ENCODE assay signal across 14 cellular contexts in genomic region chr19:2249880-2250764, GRCh38. TPM values are rescaled to one million over a fixed set of nuclear protein-coding genes. Genes with fewer than 3 reads are reported as not detected.
DNase-seq lines count a peak whose midpoint lies in the region; ATAC-seq and TF ChIP-seq lines count a peak whose summit lies in the region.
"Had no signal": no experiment of that assay in that cellular context is flagged by ENCODE, and none has a peak within 500 bp of the region (broad histone marks: within the 10 kb centered on the region; RNA-seq: fewer than 3 reads in every experiment).

No MANE protein-coding gene starts in this region.

- H2AFZ ChIP-seq in DND-41 (ENCODE audit: low read depth, low read length), result no peak overlapping the region

- H4K20me1 ChIP-seq in DND-41 (ENCODE audit: insufficient read depth, low read length), result peaks cover 55% of the 10 kb centered on the region

- H3K27me3 Mint-ChIP-seq in CD4-positive, CD25-positive, alpha-beta regulatory T cell, result peaks cover 12% of the 10 kb centered on the region
- H3K27me3 Mint-ChIP-seq in activated B cell treated with CpG ODN at 0.5 μM for 24 hours, result peaks cover 2% of the 10 kb centered on the region
- H3K27me3 Mint-ChIP-seq in naive thymus-derived CD8-positive, alpha-beta T cell, result peaks cover 0 to 4% (median 0%) of the 10 kb centered on the region in 5 donors
- peaks cover 10% of the 10 kb centered on the region for H3K27me3 Mint-ChIP-seq in type B pancreatic cell

- no peak for TF ChIP-seq CTCF in DND-41 (IDR thresholded peaks at IDR 0.05; ENCODE audit: borderline replicate concordance, extremely low read depth, low read length, poor library complexity, severe bottlenecking)
- TF ChIP-seq CTCF in activated B cell treated with CpG ODN at 0.5 μM for 24 hours (IDR thresholded peaks at IDR 0.05), result no peak
- no peak for TF ChIP-seq CTCF in type B pancreatic cell (conservative IDR thresholded peaks at IDR 0.05)

- CTCF ChIA-PET in activated B cell treated with CpG ODN at 0.5 μM for 24 hours (lab: Charles Lee), result interaction anchor here (4.2 kb wide), 1 partner anchor 23 kb away, joined by 17 read pairs; no protein-coding TSS in a partner anchor

- H3K4me1 ChIP-seq in CD4-positive, CD25-positive, alpha-beta regulatory T cell (ENCODE audit: control insufficient read depth, insufficient read depth, low read length, poor library complexity, severe bottlenecking), result peaks cover 41% of the 10 kb centered on the region
- no peaks in the 10 kb centered on the region for H3K4me1 ChIP-seq in DND-41 (ENCODE audit: insufficient read depth, low read length)

- H3K9ac ChIP-seq in DND-41 (ENCODE audit: low read depth, low read length), result no peak overlapping the region

- no peak overlapping the region for H3K27ac Mint-ChIP-seq in CD4-positive, CD25-positive, alpha-beta regulatory T cell
- no peak overlapping the region for H3K27ac Mint-ChIP-seq in activated B cell treated with CpG ODN at 0.5 μM for 24 hours
- no peak overlapping the region for H3K27ac Mint-ChIP-seq in naive thymus-derived CD8-positive, alpha-beta T cell
- no peak overlapping the region for H3K27ac Mint-ChIP-seq in type B pancreatic cell

- H3K4me3 ChIP-seq in CD4-positive, CD25-positive, alpha-beta regulatory T cell (ENCODE audit: low read depth, low read length), result no peak overlapping the region
- H3K4me3 ChIP-seq in DND-41 (ENCODE audit: low read depth in 1 of 2, low read length in 2 of 2), result no peak overlapping the region

- H3K27me3 ChIP-seq in CD4-positive, CD25-positive, alpha-beta regulatory T cell (ENCODE audit: control insufficient read depth, insufficient read depth, low read length), result no peaks in the 10 kb centered on the region
- H3K27me3 ChIP-seq in DND-41 (ENCODE audit: insufficient read depth, low read length, poor library complexity), result no peaks in the 10 kb centered on the region

- peaks cover 0 to 19% (median 0%) of the 10 kb centered on the region in 4 donors for H3K4me1 Mint-ChIP-seq in CD4-positive, CD25-positive, alpha-beta regulatory T cell
- H3K4me1 Mint-ChIP-seq in activated B cell treated with CpG ODN at 0.5 μM for 24 hours (peaks cover 21% of the 10 kb centered on the region), type B pancreatic cell (ENCODE audit: unreplicated experiment) (peaks cover 3% of the 10 kb centered on the region)
- peaks cover 2 to 17% (median 11%) of the 10 kb centered on the region in 4 donors for H3K4me1 Mint-ChIP-seq in naive thymus-derived CD8-positive, alpha-beta T cell

- peaks cover 25% of the 10 kb centered on the region for H3K36me3 ChIP-seq in CD4-positive, CD25-positive, alpha-beta regulatory T cell (ENCODE audit: control insufficient read depth, insufficient read depth, low read length)
- H3K36me3 ChIP-seq in DND-41 (ENCODE audit: insufficient read depth, low read length), result peaks cover 55% of the 10 kb centered on the region

- DNase-seq in CD4-positive, CD25-positive, alpha-beta regulatory T cell, result no peak
- DNase-seq in DND-41 (no peak), activated B cell treated with CpG ODN at 0.5 μM for 24 hours (no peak), type B pancreatic cell (ENCODE audit: extremely low spot score, unreplicated experiment) (no peak), RPMI8226 (no peak)
- DNase-seq in naive thymus-derived CD8-positive, alpha-beta T cell, result peak in 1 of 10 donors; percentile 22
- DNase-seq: C1 segment of cervical spinal cord, foreskin melanocyte, mesenchymal stem cell, NCI-H1436, NCI-H446 treated with DMSO at 0.1 percent for 48 hours, T-helper 2 cell had no signal

- no peak overlapping the region for H3K27ac ChIP-seq in CD4-positive, CD25-positive, alpha-beta regulatory T cell (ENCODE audit: insufficient read depth, low read length, poor library complexity, severe bottlenecking)
- no peak overlapping the region for H3K27ac ChIP-seq in DND-41 (ENCODE audit: low read length)
- H3K27ac ChIP-seq: vagina had no signal

- no peaks in the 10 kb centered on the region for H3K9me3 ChIP-seq in CD4-positive, CD25-positive, alpha-beta regulatory T cell (ENCODE audit: control insufficient read depth in 2 of 2, low read length in 2 of 2)
- H3K9me3 ChIP-seq in DND-41 (ENCODE audit: insufficient read depth, low read length, severe bottlenecking), result no peaks in the 10 kb centered on the region
- H3K9me3 ChIP-seq: vagina had no signal

- intact Hi-C loops in activated B cell treated with CpG ODN at 0.5 μM for 24 hours (cut with micrococcal nuclease), result no loop called here

- H3K4me2 ChIP-seq in DND-41 (ENCODE audit: insufficient read depth, low read length), result no peak overlapping the region

- no peaks in the 10 kb centered on the region for H3K9me3 Mint-ChIP-seq in CD4-positive, CD25-positive, alpha-beta regulatory T cell
- no peaks in the 10 kb centered on the region for H3K9me3 Mint-ChIP-seq in activated B cell treated with CpG ODN at 0.5 μM for 24 hours
- H3K9me3 Mint-ChIP-seq in naive thymus-derived CD8-positive, alpha-beta T cell, result no peaks in the 10 kb centered on the region
- H3K9me3 Mint-ChIP-seq in type B pancreatic cell, result no peaks in the 10 kb centered on the region

- POLR2A ChIA-PET in activated B cell treated with CpG ODN at 0.5 μM for 24 hours (lab: Charles Lee), result interaction anchor here (8.8 kb wide), 1 partner anchor 21 kb away, joined by 96 read pairs; no protein-coding TSS in a partner anchor
- POLR2A ChIA-PET in naive thymus-derived CD8-positive, alpha-beta T cell (lab: Charles Lee), result interaction anchor here (0.9 to 15.8 kb wide), 5 partner anchors 8 to 52 kb away, joined by 3 to 370 read pairs (median 9); partner anchors contain the start of genes PLEKHJ1 and SF3A2

- H3K4me3 Mint-ChIP-seq in CD4-positive, CD25-positive, alpha-beta regulatory T cell, result peak overlapping the region in 3 of 4 donors; percentile 32 to 54 (median 33)
- H3K4me3 Mint-ChIP-seq in activated B cell treated with CpG ODN at 0.5 μM for 24 hours, result peak overlapping the region; percentile 24
- peak overlapping the region in 7 of 10 donors; percentile 24 to 56 (median 33) for H3K4me3 Mint-ChIP-seq in naive thymus-derived CD8-positive, alpha-beta T cell
- H3K4me3 Mint-ChIP-seq in type B pancreatic cell, result no peak overlapping the region

- peaks cover 13% of the 10 kb centered on the region for H3K79me2 ChIP-seq in DND-41 (ENCODE audit: insufficient read depth, low read length)

- H3K36me3 Mint-ChIP-seq in CD4-positive, CD25-positive, alpha-beta regulatory T cell, result no peaks in the 10 kb centered on the region
- peaks cover 29% of the 10 kb centered on the region for H3K36me3 Mint-ChIP-seq in activated B cell treated with CpG ODN at 0.5 μM for 24 hours (ENCODE audit: low read depth)
- H3K36me3 Mint-ChIP-seq in naive thymus-derived CD8-positive, alpha-beta T cell, result peaks cover 0 to 17% (median 0%) of the 10 kb centered on the region in 3 donors
- no peaks in the 10 kb centered on the region for H3K36me3 Mint-ChIP-seq in type B pancreatic cell

- ATAC-seq in CD4-positive, CD25-positive, alpha-beta regulatory T cell (ENCODE audit: low read depth in 2 of 2), result peak in 1 of 2 donors; percentile 5
- ATAC-seq in DND-41 (ENCODE audit: insufficient read depth, low read depth) (peak; percentile 22), activated B cell treated with CpG ODN at 0.5 μM for 24 hours (ENCODE audit: low read depth) (no peak), GM18909 (IDR thresholded peaks at IDR 0.05; ENCODE audit: poor library complexity, unreplicated experiment) (no peak)
- peak in 1 of 2 donors; percentile 8 for ATAC-seq in naive thymus-derived CD8-positive, alpha-beta T cell

RNA-seq across cellular contexts. Expression of gene AMH, which starts 1.0 kb away (rescaled TPM):
- total RNA-seq in CD4-positive, CD25-positive, alpha-beta regulatory T cell, result 3.5 TPM
- not detected for polyA plus RNA-seq in CD4-positive, CD25-positive, alpha-beta regulatory T cell
- total RNA-seq in activated B cell treated with CpG ODN at 0.5 μM for 24 hours, result 2.8 and 4.8 TPM in 2 replicates
- 10 to 100 TPM; 13.6 to 14.0 TPM for total RNA-seq in naive thymus-derived CD8-positive, alpha-beta T cell
- polyA plus RNA-seq in naive thymus-derived CD8-positive, alpha-beta T cell, result not detected
- total RNA-seq in type B pancreatic cell (ENCODE audit: low replicate concordance), result 13.8 and 49.5 TPM in 2 replicates

RNA-seq across cellular contexts. Expression of gene JSRP1, which starts 6.1 kb away (rescaled TPM):
- total RNA-seq in CD4-positive, CD25-positive, alpha-beta regulatory T cell, result 0.99 TPM
- 1 to 10 TPM in 3 of 4 donors, under 1 TPM in 1; 0.89 to 2.4 (median 1.8) TPM for polyA plus RNA-seq in CD4-positive, CD25-positive, alpha-beta regulatory T cell
- 0.31 and 0.54 TPM in 2 replicates for total RNA-seq in activated B cell treated with CpG ODN at 0.5 μM for 24 hours
- under 1 TPM in 1 of 2 experiments, not detected in 1; 0.70 TPM for total RNA-seq in naive thymus-derived CD8-positive, alpha-beta T cell
- polyA plus RNA-seq in naive thymus-derived CD8-positive, alpha-beta T cell, result 1 to 10 TPM in 1 of 3 donors, under 1 TPM in 2; 0.41 to 1.3 (median 0.59) TPM
- 0.72 TPM in 1 of 2 replicates, not detected in the other for total RNA-seq in type B pancreatic cell (ENCODE audit: low replicate concordance)
- total RNA-seq: vagina had no signal

RNA-seq across cellular contexts. Expression of gene SF3A2, which starts 13.5 kb away (rescaled TPM):
- total RNA-seq in CD4-positive, CD25-positive, alpha-beta regulatory T cell, result 146 TPM
- 10 to 100 TPM; 13.5 to 26.0 (median 20.0) TPM for polyA plus RNA-seq in CD4-positive, CD25-positive, alpha-beta regulatory T cell
- total RNA-seq in activated B cell treated with CpG ODN at 0.5 μM for 24 hours, result 107 and 117 TPM in 2 replicates
- 100 to 1,000 TPM; 149 to 162 TPM for total RNA-seq in naive thymus-derived CD8-positive, alpha-beta T cell
- 10 to 100 TPM; 16.3 to 33.5 (median 26.0) TPM for polyA plus RNA-seq in naive thymus-derived CD8-positive, alpha-beta T cell
- total RNA-seq in type B pancreatic cell (ENCODE audit: low replicate concordance), result 95.5 and 129 TPM in 2 replicates

RNA-seq across cellular contexts. Expression of gene PLEKHJ1, which starts 14.0 kb away (rescaled TPM):
- 50.3 TPM for total RNA-seq in CD4-positive, CD25-positive, alpha-beta regulatory T cell
- polyA plus RNA-seq in CD4-positive, CD25-positive, alpha-beta regulatory T cell, result 100 to 1,000 TPM in 3 of 4 donors, 10 to 100 TPM in 1; 97.7 to 121 (median 108) TPM
- total RNA-seq in activated B cell treated with CpG ODN at 0.5 μM for 24 hours (74.4 and 74.9 TPM in 2 replicates), type B pancreatic cell (ENCODE audit: low replicate concordance) (107 and 131 TPM in 2 replicates)
- 10 to 100 TPM; 56.7 to 59.8 TPM for total RNA-seq in naive thymus-derived CD8-positive, alpha-beta T cell
- 100 to 1,000 TPM in 2 of 3 donors, 10 to 100 TPM in 1; 85.2 to 106 (median 101) TPM for polyA plus RNA-seq in naive thymus-derived CD8-positive, alpha-beta T cell

RNA-seq across cellular contexts. Expression of gene PEAK3, which starts 31.9 kb away (rescaled TPM):
- not detected for total RNA-seq in CD4-positive, CD25-positive, alpha-beta regulatory T cell
- under 1 TPM; 0.10 to 0.32 (median 0.15) TPM for polyA plus RNA-seq in CD4-positive, CD25-positive, alpha-beta regulatory T cell
- total RNA-seq in activated B cell treated with CpG ODN at 0.5 μM for 24 hours (0.09 TPM in 1 of 2 replicates, not detected in the other), type B pancreatic cell (ENCODE audit: low replicate concordance) (0.10 TPM in 1 of 2 replicates, not detected in the other)
- total RNA-seq in naive thymus-derived CD8-positive, alpha-beta T cell, result under 1 TPM; 0.14 to 0.23 TPM
- under 1 TPM in 1 of 3 donors, not detected in 2; 0.15 TPM for polyA plus RNA-seq in naive thymus-derived CD8-positive, alpha-beta T cell
